Comparison of ENCODE assay signal across 8 cellular contexts in the genomic region with DNA sequence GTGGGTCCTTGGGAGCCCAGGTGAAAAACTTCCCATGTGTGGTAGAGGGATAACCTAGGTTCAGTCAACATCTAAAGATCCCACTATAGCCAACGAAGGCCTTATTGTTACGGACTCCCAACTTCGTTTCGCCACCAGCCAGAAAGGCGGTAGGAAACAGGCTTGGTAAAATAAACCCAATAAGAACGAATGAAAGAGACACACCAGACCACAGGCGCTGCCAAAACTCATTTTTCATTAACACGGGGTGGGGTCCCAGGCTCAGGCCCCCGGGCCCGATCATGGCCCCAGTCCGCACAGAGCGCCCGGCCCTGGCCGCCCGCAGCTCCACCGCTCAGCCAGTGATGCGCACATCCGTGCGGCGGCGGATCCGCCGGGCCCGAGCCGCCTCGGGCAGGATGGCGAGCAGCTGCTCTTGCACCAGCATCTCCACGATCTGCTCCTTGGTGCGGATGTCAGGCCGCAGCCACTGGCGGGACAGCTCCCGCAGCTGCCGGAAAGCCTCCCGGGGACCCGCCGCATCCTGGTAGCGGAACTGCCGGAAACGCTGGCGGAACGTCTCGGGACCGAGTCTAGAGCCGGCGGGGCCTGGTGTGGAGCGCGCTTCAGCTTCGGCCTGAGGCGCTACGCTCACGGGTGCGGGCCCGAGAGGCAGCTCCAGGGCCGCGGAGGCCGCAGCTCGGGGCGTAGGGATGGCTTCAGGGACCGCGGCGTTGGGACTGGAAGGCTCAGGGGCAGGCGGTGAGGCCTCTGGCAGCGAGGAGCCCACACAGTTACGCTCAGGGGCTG. TPM values are rescaled to one million over a fixed set of nuclear protein-coding genes. Genes with fewer than 3 reads are reported as not detected.
DNase-seq lines count a peak whose midpoint lies in the region; ATAC-seq and TF ChIP-seq lines count a peak whose summit lies in the region.

No MANE protein-coding gene starts in this region.

- H3K36me3 ChIP-seq in heart right ventricle, result peaks cover 0 to 13% (median 0%) of the 10 kb centered on the region in 9 donors
- H3K36me3 ChIP-seq in rectal smooth muscle tissue (ENCODE audit: control insufficient read depth, insufficient read depth, low read length), result no peaks in the 10 kb centered on the region
- H3K36me3 ChIP-seq in aorta (ENCODE audit: control insufficient read depth in 1 of 2, insufficient read depth in 2 of 2, low read length in 1 of 2), result no peaks in the 10 kb centered on the region

- no peaks in the 10 kb centered on the region for H3K27me3 ChIP-seq in AG04450 (ENCODE audit: control insufficient read depth, insufficient read depth, low read length)
- no peaks in the 10 kb centered on the region for H3K27me3 ChIP-seq in heart right ventricle
- no peaks in the 10 kb centered on the region for H3K27me3 ChIP-seq in rectal smooth muscle tissue (ENCODE audit: control insufficient read depth, insufficient read depth, low read length)
- H3K27me3 ChIP-seq in aorta (ENCODE audit: control insufficient read depth in 1 of 2, insufficient read depth in 2 of 2, low read length in 1 of 2), result no peaks in the 10 kb centered on the region

- TF ChIP-seq CTCF in AG04450 (IDR thresholded peaks at IDR 0.05; ENCODE audit: low read depth, low read length), result no peak
- no peak for TF ChIP-seq CTCF in heart right ventricle (IDR thresholded peaks at IDR 0.05)

- peak overlapping the region; percentile 99 for H3K9ac ChIP-seq in rectal smooth muscle tissue (ENCODE audit: low read length)

- H3K36me3 Mint-ChIP-seq in activated naive CD8-positive, alpha-beta T cell treated with anti-CD3 and anti-CD28 coated beads, Interleukin-2, amount 50 U/mL, for 24 hours (ENCODE audit: low read depth), result peaks cover 11% of the 10 kb centered on the region

- WGBS in heart right ventricle, 2 donors, result 1 to 2% methylated on average over 64 of the region's 64 CpGs
- WGBS in aorta, 2 donors, result 0 to 1% methylated on average over 61 to 64 of the region's 64 CpGs

- peak overlapping the region; percentile 99 for H3K4me3 Mint-ChIP-seq in activated naive CD8-positive, alpha-beta T cell treated with anti-CD3 and anti-CD28 coated beads, Interleukin-2, amount 50 U/mL, for 24 hours

- H3K4me3 ChIP-seq in AG04450 (ENCODE audit: low read depth, low read length) (peak overlapping the region; percentile 91), heart right ventricle (peak overlapping the region; percentile 67 to 98 (median 88)), rectal smooth muscle tissue (ENCODE audit: low read length) (peak overlapping the region; percentile 99), aorta (ENCODE audit: low read length in 2 of 2) (peak overlapping the region; percentile 39 to 75)

- peak; percentile 21 for ATAC-seq in GM19035 (IDR thresholded peaks at IDR 0.05; ENCODE audit: unreplicated experiment)
- peak; percentile 36 for ATAC-seq in HG03432 (IDR thresholded peaks at IDR 0.05; ENCODE audit: unreplicated experiment)
- ATAC-seq in activated naive CD8-positive, alpha-beta T cell treated with anti-CD3 and anti-CD28 coated beads, Interleukin-2, amount 50 U/mL, for 24 hours, result peak; percentile 21
- peak; percentile 27 to 64 (median 49) for ATAC-seq in heart right ventricle
- peak; percentile 65 for ATAC-seq in aorta (ENCODE audit: low FRiP score)

- H3K4me1 Mint-ChIP-seq in activated naive CD8-positive, alpha-beta T cell treated with anti-CD3 and anti-CD28 coated beads, Interleukin-2, amount 50 U/mL, for 24 hours, result peaks cover 20% of the 10 kb centered on the region

- H3K27ac Mint-ChIP-seq in activated naive CD8-positive, alpha-beta T cell treated with anti-CD3 and anti-CD28 coated beads, Interleukin-2, amount 50 U/mL, for 24 hours, result peak overlapping the region; percentile 99

- H3K9me3 Mint-ChIP-seq in activated naive CD8-positive, alpha-beta T cell treated with anti-CD3 and anti-CD28 coated beads, Interleukin-2, amount 50 U/mL, for 24 hours, result no peaks in the 10 kb centered on the region

- H3K27me3 Mint-ChIP-seq in activated naive CD8-positive, alpha-beta T cell treated with anti-CD3 and anti-CD28 coated beads, Interleukin-2, amount 50 U/mL, for 24 hours, result no peaks in the 10 kb centered on the region

- DNase-seq in AG04450 (ENCODE audit: low read depth, low spot score) (no peak), SW480 (ENCODE audit: low spot score) (peak; percentile 40), heart right ventricle (peak; percentile 48 to 58), aorta (peak; percentile 79 to 86)
- peak; percentile 69 for DNase-seq in activated naive CD8-positive, alpha-beta T cell treated with anti-CD3 and anti-CD28 coated beads, Interleukin-2, amount 50 U/mL, for 24 hours

- peaks cover 10 to 36% (median 28%) of the 10 kb centered on the region in 9 donors for H3K4me1 ChIP-seq in heart right ventricle
- peaks cover 14% of the 10 kb centered on the region for H3K4me1 ChIP-seq in rectal smooth muscle tissue (ENCODE audit: control insufficient read depth, insufficient read depth, low read length)
- no peaks in the 10 kb centered on the region for H3K4me1 ChIP-seq in aorta (ENCODE audit: control insufficient read depth in 1 of 2, insufficient read depth in 2 of 2, low read length in 2 of 2)

- H3K27ac ChIP-seq in AG04450 (ENCODE audit: low read depth, low read length) (peak overlapping the region; percentile 99), heart right ventricle (peak overlapping the region; percentile 91 to 99 (median 98)), rectal smooth muscle tissue (ENCODE audit: low read depth, low read length) (peak overlapping the region; percentile 99), aorta (ENCODE audit: low read depth in 1 of 2, low read length in 2 of 2) (peak overlapping the region; percentile 74 to 93)

- POLR2A ChIA-PET in AG04450 (lab: Yijun Ruan, JAX), result interaction anchor here (0.6 to 1.8 kb wide), 12 partner anchors 11 to 250 kb away, joined by 3 to 25 read pairs (median 4); a partner anchor contains a TSS

- no peaks in the 10 kb centered on the region; the same call in 1 of the 2 replicates for H3K9me3 ChIP-seq in AG04450 (ENCODE audit: control insufficient read depth, insufficient read depth, low read length)
- H3K9me3 ChIP-seq in heart right ventricle, result no peaks in the 10 kb centered on the region
- no peaks in the 10 kb centered on the region for H3K9me3 ChIP-seq in aorta (ENCODE audit: control insufficient read depth, low read length)

- CTCF ChIA-PET in AG04450 (lab: Charles Lee), result interaction anchor here (0.5 to 3.9 kb wide), 54 partner anchors 8 to 1077 kb away, joined by 3 to 41 read pairs (median 4); a partner anchor contains a TSS

- intact Hi-C loops in heart right ventricle (cut with DNase I) (loop anchor here in 1 of 10 donors (10.0 kb wide), 1 partner anchor 229 kb away; no protein-coding TSS in a partner anchor), aorta (cut with DNase I) (no loop called here)

RNA-seq across cellular contexts. Expression of a gene that starts 0.7 kb away (rescaled TPM):
- polyA plus RNA-seq in AG04450 (2011; rRNA removed) (7.4 and 11.1 TPM in 2 replicates), heart right ventricle (100 to 1,000 TPM; 115 to 217 TPM), aorta (100 to 1,000 TPM in 1 of 2 donors, 10 to 100 TPM in 1; 55.3 to 117 TPM)
- polyA minus RNA-seq in AG04450 (2011; rRNA and poly(A)+ RNA removed), result 2.5 and 3.0 TPM in 2 replicates
- total RNA-seq in heart right ventricle (10 to 100 TPM; 29.9 to 55.8 (median 39.9) TPM), aorta (10 to 100 TPM; 47.7 to 48.4 TPM)

RNA-seq across cellular contexts. Expression of a gene that starts 14.8 kb away (rescaled TPM):
- 1.8 and 2.0 TPM in 2 replicates for polyA plus RNA-seq in AG04450 (2011; rRNA removed)
- 0.51 and 0.74 TPM in 2 replicates for polyA minus RNA-seq in AG04450 (2011; rRNA and poly(A)+ RNA removed)
- total RNA-seq in heart right ventricle, result 1 to 10 TPM; 2.1 to 6.0 (median 3.0) TPM
- 10 to 100 TPM in 1 of 2 donors, 1 to 10 TPM in 1; 6.8 to 18.0 TPM for polyA plus RNA-seq in heart right ventricle
- 1 to 10 TPM; 2.0 to 2.5 TPM for total RNA-seq in aorta
- polyA plus RNA-seq in aorta, result 10 to 100 TPM in 1 of 2 donors, 1 to 10 TPM in 1; 6.8 to 11.2 TPM
